10 cellular contexts compared by ENCODE assay signal in the genomic region with DNA sequence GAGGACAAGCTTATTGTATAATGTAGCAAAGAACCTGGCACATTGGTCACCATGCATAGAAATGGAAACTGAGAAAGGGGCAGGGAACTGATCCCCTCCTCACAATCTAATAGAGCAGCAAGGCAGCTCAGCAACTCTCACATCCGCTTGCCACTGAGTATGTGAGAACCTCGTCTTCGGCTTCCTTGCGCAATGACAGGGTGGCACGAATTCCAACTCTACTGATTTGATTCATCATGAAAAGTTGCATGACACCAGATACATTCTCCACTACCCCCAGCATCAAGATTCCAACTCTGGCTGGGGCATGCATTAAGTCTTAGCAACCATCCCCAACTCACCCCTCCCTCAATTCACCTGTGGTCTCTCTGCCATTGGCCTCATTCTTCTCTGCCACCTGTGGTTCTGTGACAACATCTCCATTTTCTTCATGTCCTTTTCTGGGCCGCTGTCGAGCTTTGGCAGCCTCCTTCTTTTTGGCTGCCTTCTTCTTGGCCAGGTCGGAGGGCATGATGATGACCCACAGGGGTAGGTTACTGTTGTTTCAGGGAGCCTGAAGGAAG. TPM values are rescaled to one million over a fixed set of nuclear protein-coding genes. Genes with fewer than 3 reads are reported as not detected.
A peak's percentile ranks its signal among the peaks of the same experiment; 100 is the strongest.
DNase-seq lines count a peak whose midpoint lies in the region; ATAC-seq and TF ChIP-seq lines count a peak whose summit lies in the region.
"Had no signal": no experiment of that assay in that cellular context is flagged by ENCODE, and none has a peak within 500 bp of the region (broad histone marks: within the 10 kb centered on the region; RNA-seq: fewer than 3 reads in every experiment).

No MANE protein-coding gene starts in this region.

- peaks cover 15 to 37% of the 10 kb centered on the region in 2 experiments for H3K79me1 ChIP-seq in IMR-90 (ENCODE audit: low read depth in 1 of 2, low read length in 2 of 2)

- TF ChIP-seq CTCF in A673 (conservative IDR thresholded peaks at IDR 0.05; ENCODE audit: low read depth, low read length) (no peak), IMR-90 (conservative IDR thresholded peaks at IDR 0.05; ENCODE audit: low read depth, low read length) (no peak), brain (conservative IDR thresholded peaks at IDR 0.05) (no peak)

- no peak overlapping the region for H4K5ac ChIP-seq in IMR-90 (ENCODE audit: low read depth, low read length)

- no CpG with 5 or more reads among the region's 8 CpGs for WGBS in IMR-90 (ENCODE audit: extremely low coverage in 2 of 2, insufficient read length in 1 of 2), 2 experiments

- BruUV-seq in A673 (replicated peaks; lab: Mats Ljungman, UMichigan) (no TSS peak), IMR-90 (replicated peaks; lab: Mats Ljungman, UMichigan) (no TSS peak)

- H3K36me3 Mint-ChIP-seq in brain, result peaks cover 39% of the 10 kb centered on the region

- peak overlapping the region; percentile 18; the same call in 1 of the 2 replicates for H3K23ac ChIP-seq in IMR-90 (ENCODE audit: low read depth, low read length)

- H3K4me3 Mint-ChIP-seq in brain, result peak overlapping the region; percentile 94 to 98 (median 97)

- peak overlapping the region; percentile 84 for H3K9ac ChIP-seq in IMR-90 (ENCODE audit: low read depth, low read length)

- peak overlapping the region; percentile 75 to 84 for H4K8ac ChIP-seq in IMR-90 (ENCODE audit: low read depth in 2 of 2, low read length in 2 of 2)

- no peak overlapping the region for H3K18ac ChIP-seq in IMR-90 (ENCODE audit: low read depth, low read length)

- H3K4me1 Mint-ChIP-seq in brain, result peaks cover 42% of the 10 kb centered on the region

- POLR2A ChIA-PET in A673 (lab: Charles Lee; ENCODE audit: low non-redundant PET) (no interaction called here), IMR-90 (lab: Charles Lee; ENCODE audit: unreplicated experiment) (no interaction called here)

- H4K91ac ChIP-seq in IMR-90 (ENCODE audit: insufficient read depth, low read depth, low read length), result peak overlapping the region; percentile 23; the same call in 1 of the 2 replicates

- ATAC-seq in IMR-90 (ENCODE audit: low read depth) (no peak), HG03159 (IDR thresholded peaks at IDR 0.05; ENCODE audit: unreplicated experiment) (no peak)

- no peak overlapping the region for H2BK5ac ChIP-seq in IMR-90 (ENCODE audit: low read depth, low read length, poor library complexity, severe bottlenecking)

- no peaks in the 10 kb centered on the region for H3K9me3 Mint-ChIP-seq in brain

- CTCF ChIA-PET in A673 (lab: Charles Lee) (no interaction called here), IMR-90 (lab: Yijun Ruan, JAX) (no interaction called here)

- dilution Hi-C loops in IMR-90 (cut with HindIII; ENCODE audit: low sequenced_read_pairs, unreplicated experiment), result no loop called here

- H2BK120ac ChIP-seq in IMR-90 (ENCODE audit: low read depth, low read length), result no peak overlapping the region

- H3K9me3 ChIP-seq in A673 (ENCODE audit: low read depth, low read length, poor library complexity, severe bottlenecking) (no peaks in the 10 kb centered on the region), IMR-90 (ENCODE audit: control insufficient read depth, insufficient read depth, low read length) (no peaks in the 10 kb centered on the region), mononuclear cell (ENCODE audit: low read depth, low read length) (no peaks in the 10 kb centered on the region)

- H3K14ac ChIP-seq in IMR-90 (replicated peaks; ENCODE audit: low read depth, low read length), result 0 out of 2 replicates have a peak overlapping the region, but pooled peaks have one; percentile 23

- TF ChIP-seq POLR2A in IMR-90 (IDR thresholded peaks at IDR 0.05; ENCODE audit: low read depth, low read length), result no peak

- H2BK20ac ChIP-seq in IMR-90 (ENCODE audit: low read depth, low read length), result no peak overlapping the region

- peak overlapping the region; percentile 74 for H3K27ac ChIP-seq in A673 (ENCODE audit: low read depth, low read length, poor library complexity, severe bottlenecking)
- H3K27ac ChIP-seq in IMR-90 (ENCODE audit: insufficient read depth, low read length), result peak overlapping the region; percentile 62; the same call in 1 of the 2 replicates

- peak overlapping the region; percentile 93 for H2AK9ac ChIP-seq in IMR-90 (replicated peaks; ENCODE audit: low read depth, low read length, poor library complexity)

- H3K4ac ChIP-seq in IMR-90 (ENCODE audit: low read depth, low read length), result peak overlapping the region; percentile 47; the same call in 1 of the 2 replicates

- peaks cover 13% of the 10 kb centered on the region for H3K27me3 Mint-ChIP-seq in brain

- no peaks in the 10 kb centered on the region for H4K20me1 ChIP-seq in IMR-90 (ENCODE audit: insufficient read depth, low read length)

- H3K36me3 ChIP-seq in A673 (ENCODE audit: insufficient read depth, low read length, poor library complexity, severe bottlenecking) (peaks cover 37% of the 10 kb centered on the region), IMR-90 (ENCODE audit: control insufficient read depth, insufficient read depth, low read length) (peaks cover 29% of the 10 kb centered on the region)

- H3K4me1 ChIP-seq in A673 (ENCODE audit: insufficient read depth, low read length, poor library complexity, severe bottlenecking), result peaks cover 5% of the 10 kb centered on the region
- peaks cover 7% of the 10 kb centered on the region for H3K4me1 ChIP-seq in IMR-90 (ENCODE audit: control insufficient read depth, insufficient read depth, low read length)
- peaks cover 21% of the 10 kb centered on the region for H3K4me1 ChIP-seq in mononuclear cell (ENCODE audit: insufficient read depth, low read length)

- H3K9me1 ChIP-seq in IMR-90 (ENCODE audit: insufficient read depth, low read length), result peaks cover 4% of the 10 kb centered on the region

- peak overlapping the region; percentile 99 to 100 (median 100) for H3K27ac Mint-ChIP-seq in brain

- intact Hi-C loops in A673 (cut with micrococcal nuclease; ENCODE audit: unreplicated experiment) (loop anchor here (5.0 kb wide), 1 partner anchor 104 kb away; no protein-coding TSS in a partner anchor), IMR-90 (cut with micrococcal nuclease) (no loop called here)

- H2AFZ ChIP-seq in IMR-90 (replicated peaks; ENCODE audit: low read length, poor library complexity), result no peak overlapping the region

- no peak overlapping the region for H3K56ac ChIP-seq in IMR-90 (ENCODE audit: extremely low read depth, insufficient read depth, low read length)

- DNase-seq in A673 (ENCODE audit: low spot score) (no peak), IMR-90 (no peak), NCI-H1417 (lab: John Stamatoyannopoulos, UW) (no peak), anterior cingulate cortex (lab: John Stamatoyannopoulos, UW) (no peak), NCI-H1048 (lab: John Stamatoyannopoulos, UW) (no peak)
- DNase-seq: small intestine had no signal

- in situ Hi-C loops in IMR-90 (cut with MboI; ENCODE audit: low sequenced_read_pairs), result no loop called here

- TF ChIP-seq RAD21 in IMR-90 (IDR thresholded peaks at IDR 0.05; ENCODE audit: low read length), result no peak

- H3K4me3 ChIP-seq in A673 (ENCODE audit: low read depth, low read length, poor library complexity, severe bottlenecking), result peak overlapping the region; percentile 81
- peak overlapping the region; percentile 84 for H3K4me3 ChIP-seq in IMR-90 (ENCODE audit: insufficient read depth, low read depth, low read length)
- H3K4me3 ChIP-seq in mononuclear cell (ENCODE audit: low read length), result peak overlapping the region; percentile 54

- H3K4me2 ChIP-seq in IMR-90 (ENCODE audit: low read depth, low read length), result peak overlapping the region; percentile 92

- peak overlapping the region; percentile 37; the same call in 1 of the 2 replicates for H2AK5ac ChIP-seq in IMR-90 (ENCODE audit: low read depth, low read length)

- no peak overlapping the region for H2BK15ac ChIP-seq in IMR-90 (ENCODE audit: low read depth, low read length)

- H3K27me3 ChIP-seq in A673 (replicated peaks; ENCODE audit: insufficient read depth, low read depth, low read length, poor library complexity) (no peaks in the 10 kb centered on the region), IMR-90 (ENCODE audit: control insufficient read depth, insufficient read depth, low read length) (no peaks in the 10 kb centered on the region), mononuclear cell (ENCODE audit: insufficient read depth, low read length) (no peaks in the 10 kb centered on the region)

RNA-seq across cellular contexts. Expression of a gene that starts 1.0 kb away (rescaled TPM):
- 65.5 and 69.0 TPM in 2 replicates for total RNA-seq in A673 (2021)
- 100 and 103 TPM in 2 replicates for total RNA-seq in IMR-90 (2012; rRNA removed)
- polyA plus RNA-seq in IMR-90 (2012; rRNA removed), result 40.3 and 46.2 TPM in 2 replicates
- 20.3 and 26.3 TPM in 2 replicates for polyA plus RNA-seq in IMR-90 (2012; cell fraction: cytosol; rRNA removed)
- 31.5 and 41.9 TPM in 2 replicates for polyA plus RNA-seq in IMR-90 (2012; cell fraction: nucleus; rRNA removed; ENCODE audit: low replicate concordance)
- 38.1 TPM for polyA plus RNA-seq in brain (ENCODE audit: insufficient read depth, low read depth, low replicate concordance)
- total RNA-seq in mononuclear cell, result 9.7 TPM

RNA-seq across cellular contexts. Expression of a gene that starts 6.3 kb away (rescaled TPM):
- total RNA-seq in A673 (2021) (22.5 and 27.1 TPM in 2 replicates), IMR-90 (2012; rRNA removed) (26.2 and 26.9 TPM in 2 replicates), mononuclear cell (25.0 TPM)
- polyA plus RNA-seq in IMR-90 (2012; rRNA removed) (77.0 and 80.0 TPM in 2 replicates), brain (ENCODE audit: insufficient read depth, low read depth, low replicate concordance) (15.7 TPM)
- 51.8 and 111 TPM in 2 replicates for polyA plus RNA-seq in IMR-90 (2012; cell fraction: cytosol; rRNA removed)
- 105 and 225 TPM in 2 replicates for polyA plus RNA-seq in IMR-90 (2012; cell fraction: nucleus; rRNA removed; ENCODE audit: low replicate concordance)

RNA-seq across cellular contexts. Expression of a gene that starts 15.7 kb away (rescaled TPM):
- total RNA-seq in A673 (2021), result not detected in 2 replicates
- total RNA-seq in IMR-90 (2012; rRNA removed), result not detected in 2 replicates
- not detected in 2 replicates for polyA plus RNA-seq in IMR-90 (2012; rRNA removed)
- polyA plus RNA-seq in IMR-90 (2012; cell fraction: cytosol; rRNA removed), result not detected in 2 replicates
- polyA plus RNA-seq in IMR-90 (2012; cell fraction: nucleus; rRNA removed; ENCODE audit: low replicate concordance), result not detected in 2 replicates
- polyA plus RNA-seq in brain (ENCODE audit: insufficient read depth, low read depth, low replicate concordance), result not detected
- total RNA-seq in mononuclear cell, result not detected
- polyA plus RNA-seq: small intestine had no signal

RNA-seq across cellular contexts. Expression of a gene that starts 22.5 kb away (rescaled TPM):
- total RNA-seq in A673 (2021) (44.8 and 52.1 TPM in 2 replicates), IMR-90 (2012; rRNA removed) (33.1 and 37.5 TPM in 2 replicates), mononuclear cell (35.8 TPM)
- polyA plus RNA-seq in IMR-90 (2012; rRNA removed) (43.8 and 48.5 TPM in 2 replicates), brain (ENCODE audit: insufficient read depth, low read depth, low replicate concordance) (42.2 TPM)
- polyA plus RNA-seq in IMR-90 (2012; cell fraction: cytosol; rRNA removed), result 28.8 and 30.9 TPM in 2 replicates
- 250 and 259 TPM in 2 replicates for polyA plus RNA-seq in IMR-90 (2012; cell fraction: nucleus; rRNA removed; ENCODE audit: low replicate concordance)

RNA-seq across cellular contexts. Expression of a gene that starts 39.0 kb away (rescaled TPM):
- total RNA-seq in A673 (2021), result not detected in 2 replicates
- not detected in 2 replicates for total RNA-seq in IMR-90 (2012; rRNA removed)
- polyA plus RNA-seq in IMR-90 (2012; rRNA removed), result not detected in 2 replicates
- polyA plus RNA-seq in IMR-90 (2012; cell fraction: cytosol; rRNA removed), result not detected in 2 replicates
- polyA plus RNA-seq in IMR-90 (2012; cell fraction: nucleus; rRNA removed; ENCODE audit: low replicate concordance), result not detected in 2 replicates
- polyA plus RNA-seq in brain (ENCODE audit: insufficient read depth, low read depth, low replicate concordance), result not detected
- total RNA-seq in mononuclear cell, result not detected
- total RNA-seq: T-helper 2 cell treated with Interferon-gamma antibody and Interleukin-4, amounts not matched to agents 100 ng/mL and 5 ng/mL, for 36 hours had no signal
- polyA plus RNA-seq: small intestine had no signal
